In genomic region chr1:201946224-201946908, GRCh38 we compare ENCODE assay signal across 9 cellular contexts. TPM values are rescaled to one million over a fixed set of nuclear protein-coding genes. Genes with fewer than 3 reads are reported as not detected.
DNase-seq lines count a peak whose midpoint lies in the region; ATAC-seq and TF ChIP-seq lines count a peak whose summit lies in the region.
"Had no signal": no experiment of that assay in that cellular context is flagged by ENCODE, and none has a peak within 500 bp of the region (broad histone marks: within the 10 kb centered on the region; RNA-seq: fewer than 3 reads in every experiment).

LMOD1 (minus strand) TSS chr1:201946548; CDS start chr1:201946340, 208 bp downstream.

- H3K27ac Mint-ChIP-seq in MCF 10A (ENCODE audit: low read depth, unreplicated experiment): no peak within 1 kb of the TSS
- H3K27ac Mint-ChIP-seq: stimulated activated naive CD8-positive, alpha-beta T cell treated with anti-CD3 and anti-CD28 coated beads, Interleukin-15, Interleukin-2, amounts not matched to agents 100 ng/mL and 50 ng/mL, for 24 hours had no signal

- H3K4me3 Mint-ChIP-seq in MCF 10A (ENCODE audit: unreplicated experiment): peak within 1 kb of the TSS; percentile 5
- H3K4me3 Mint-ChIP-seq: stimulated activated naive CD8-positive, alpha-beta T cell treated with anti-CD3 and anti-CD28 coated beads, Interleukin-15, Interleukin-2, amounts not matched to agents 100 ng/mL and 50 ng/mL, for 24 hours had no signal

- H3K27me3 ChIP-seq in prostate gland (replicated peaks; ENCODE audit: insufficient read depth): no peaks in the 10 kb centered on the region

- peak within 1 kb of the TSS; percentile 74 to 81 for H3K27ac ChIP-seq in prostate gland

- peak within 1 kb of the TSS; percentile 32 to 40 for H3K4me3 ChIP-seq in prostate gland

- peaks cover 35% of the 10 kb centered on the region for H3K27me3 Mint-ChIP-seq in MCF 10A (ENCODE audit: insufficient read depth, unreplicated experiment)

- TF ChIP-seq POLR2A in prostate gland (IDR thresholded peaks at IDR 0.05): peak; percentile 49

- H3K9me3 ChIP-seq in prostate gland: no peaks in the 10 kb centered on the region

- CTCF ChIA-PET in MCF 10A (lab: Yijun Ruan, JAX): interaction anchor here (0.9 to 4.4 kb wide), 9 partner anchors 18 to 189 kb away, joined by 3 to 23 read pairs (median 3); no protein-coding TSS in a partner anchor

- ATAC-seq in HG03045 (IDR thresholded peaks at IDR 0.05; ENCODE audit: unreplicated experiment): no peak

- POLR2A ChIA-PET in MCF 10A (lab: Yijun Ruan, JAX): interaction anchor here (0.6 to 2.7 kb wide), 4 partner anchors 9 to 268 kb away, joined by 3 to 19 read pairs (median 3); partner anchors contain the start of gene TIMM17A

- intact Hi-C loops in MCF 10A (cut with micrococcal nuclease) (no loop called here), prostate gland (cut with DNase I) (loop anchor here (2.0 kb wide), 1 partner anchor 50 kb away; no protein-coding TSS in a partner anchor)

- TF ChIP-seq CTCF in MCF 10A (IDR thresholded peaks at IDR 0.05; ENCODE audit: unreplicated experiment) (no peak), prostate gland (IDR thresholded peaks at IDR 0.05) (peak in 1 of 4 experiments; percentile 18)

- H3K4me1 Mint-ChIP-seq in MCF 10A (ENCODE audit: insufficient read depth, unreplicated experiment): peaks cover 10% of the 10 kb centered on the region

- no peaks in the 10 kb centered on the region for H3K9me3 Mint-ChIP-seq in MCF 10A (ENCODE audit: unreplicated experiment)
- H3K9me3 Mint-ChIP-seq: stimulated activated naive CD8-positive, alpha-beta T cell treated with anti-CD3 and anti-CD28 coated beads, Interleukin-15, Interleukin-2, amounts not matched to agents 100 ng/mL and 50 ng/mL, for 24 hours had no signal

- no peaks in the 10 kb centered on the region for H3K36me3 Mint-ChIP-seq in MCF 10A (ENCODE audit: insufficient read depth, unreplicated experiment)

- no peaks in the 10 kb centered on the region for H3K36me3 ChIP-seq in prostate gland

- WGBS in prostate gland: 1% methylated on average over 28 of the region's 28 CpGs

- no TSS peak for BruUV-seq in MCF 10A (replicated peaks; lab: Mats Ljungman, UMichigan)

- H3K4me1 ChIP-seq in prostate gland (replicated peaks): no peaks in the 10 kb centered on the region

- DNase-seq in DMS53 treated with DMSO at 0.1 percent for 48 hours (lab: John Stamatoyannopoulos, UW; ENCODE audit: unreplicated experiment) (peak; percentile 65), NCI-H2107 treated with DMSO at 0.1 percent for 48 hours (lab: John Stamatoyannopoulos, UW; ENCODE audit: unreplicated experiment) (peak; percentile 58), MCF 10A (ENCODE audit: unreplicated experiment) (peak; percentile 73), iPS DF 4.7 (ENCODE audit: extremely low read depth, low spot score) (peak; percentile 36), prostate gland (ENCODE audit: low spot score) (peak; percentile 66)
- DNase-seq in activated CD4-positive, CD25-positive, alpha-beta regulatory T cell treated with anti-CD3 and anti-CD28 coated beads, Interleukin-2, amount 50 U/mL, for 72 hours: no peak
- no peak for DNase-seq in effector CD4-positive, alpha-beta T cell

RNA-seq across cellular contexts. Expression of gene LMOD1, which starts in this region (rescaled TPM):
- total RNA-seq in MCF 10A (2022) (not detected in 2 replicates), prostate gland (100 to 1,000 TPM; 112 to 190 TPM)

Comparison
In these comparisons a context has a peak if more than half of its experiments do, and no peak if none do; other contexts are left out.
1. RNA of gene LMOD1 (total RNA-seq): 112 to 190 TPM in prostate gland; not detected in MCF 10A; every median in the first group is over 100 times any median in the second.
2. Peak in DNase-seq in MCF 10A; RNA of the gene not detected or under 1 TPM.
3. DNase-seq: peak in DMS53 treated with DMSO at 0.1 percent for 48 hours (single experiment), NCI-H2107 treated with DMSO at 0.1 percent for 48 hours (single experiment), iPS DF 4.7 (single experiment) and prostate gland (single experiment); none in activated CD4-positive, CD25-positive, alpha-beta regulatory T cell treated with anti-CD3 and anti-CD28 coated beads, Interleukin-2, amount 50 U/mL, for 72 hours (single experiment) and effector CD4-positive, alpha-beta T cell (single experiment).